1 cellular context compared by ENCODE assay signal in the genomic region with DNA sequence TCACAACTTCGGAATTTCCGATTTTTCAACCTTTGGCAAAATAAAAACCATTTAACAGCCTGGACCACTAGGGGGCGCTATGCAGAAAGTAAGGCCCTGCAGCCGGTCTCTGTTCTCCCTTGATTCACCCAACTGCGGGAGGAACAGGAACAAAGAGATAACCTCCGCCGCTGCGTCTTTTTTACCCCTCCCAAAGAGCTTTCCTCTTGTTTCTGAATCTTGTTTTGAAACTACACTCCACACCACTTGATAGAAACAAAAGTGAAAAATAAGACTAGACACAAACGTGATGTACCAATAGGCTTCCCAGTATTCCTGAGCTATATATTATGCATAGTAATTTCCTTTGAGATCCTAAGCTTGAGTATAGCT.
TF ChIP-seq lines count a peak whose summit lies in the region.

No MANE protein-coding gene starts in this region.

TF ChIP-seq in HepG2, 621 proteins besides CTCF, POLR2A, EP300 and RAD21 (continued from another document and continues in another):
- TF ChIP-seq, protein P1, sequence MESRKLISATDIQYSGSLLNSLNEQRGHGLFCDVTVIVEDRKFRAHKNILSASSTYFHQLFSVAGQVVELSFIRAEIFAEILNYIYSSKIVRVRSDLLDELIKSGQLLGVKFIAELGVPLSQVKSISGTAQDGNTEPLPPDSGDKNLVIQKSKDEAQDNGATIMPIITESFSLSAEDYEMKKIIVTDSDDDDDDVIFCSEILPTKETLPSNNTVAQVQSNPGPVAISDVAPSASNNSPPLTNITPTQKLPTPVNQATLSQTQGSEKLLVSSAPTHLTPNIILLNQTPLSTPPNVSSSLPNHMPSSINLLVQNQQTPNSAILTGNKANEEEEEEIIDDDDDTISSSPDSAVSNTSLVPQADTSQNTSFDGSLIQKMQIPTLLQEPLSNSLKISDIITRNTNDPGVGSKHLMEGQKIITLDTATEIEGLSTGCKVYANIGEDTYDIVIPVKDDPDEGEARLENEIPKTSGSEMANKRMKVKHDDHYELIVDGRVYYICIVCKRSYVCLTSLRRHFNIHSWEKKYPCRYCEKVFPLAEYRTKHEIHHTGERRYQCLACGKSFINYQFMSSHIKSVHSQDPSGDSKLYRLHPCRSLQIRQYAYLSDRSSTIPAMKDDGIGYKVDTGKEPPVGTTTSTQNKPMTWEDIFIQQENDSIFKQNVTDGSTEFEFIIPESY (CRISPR knock-in tag; IDR thresholded peaks at IDR 0.05): no peak
- TF ChIP-seq, protein P2, sequence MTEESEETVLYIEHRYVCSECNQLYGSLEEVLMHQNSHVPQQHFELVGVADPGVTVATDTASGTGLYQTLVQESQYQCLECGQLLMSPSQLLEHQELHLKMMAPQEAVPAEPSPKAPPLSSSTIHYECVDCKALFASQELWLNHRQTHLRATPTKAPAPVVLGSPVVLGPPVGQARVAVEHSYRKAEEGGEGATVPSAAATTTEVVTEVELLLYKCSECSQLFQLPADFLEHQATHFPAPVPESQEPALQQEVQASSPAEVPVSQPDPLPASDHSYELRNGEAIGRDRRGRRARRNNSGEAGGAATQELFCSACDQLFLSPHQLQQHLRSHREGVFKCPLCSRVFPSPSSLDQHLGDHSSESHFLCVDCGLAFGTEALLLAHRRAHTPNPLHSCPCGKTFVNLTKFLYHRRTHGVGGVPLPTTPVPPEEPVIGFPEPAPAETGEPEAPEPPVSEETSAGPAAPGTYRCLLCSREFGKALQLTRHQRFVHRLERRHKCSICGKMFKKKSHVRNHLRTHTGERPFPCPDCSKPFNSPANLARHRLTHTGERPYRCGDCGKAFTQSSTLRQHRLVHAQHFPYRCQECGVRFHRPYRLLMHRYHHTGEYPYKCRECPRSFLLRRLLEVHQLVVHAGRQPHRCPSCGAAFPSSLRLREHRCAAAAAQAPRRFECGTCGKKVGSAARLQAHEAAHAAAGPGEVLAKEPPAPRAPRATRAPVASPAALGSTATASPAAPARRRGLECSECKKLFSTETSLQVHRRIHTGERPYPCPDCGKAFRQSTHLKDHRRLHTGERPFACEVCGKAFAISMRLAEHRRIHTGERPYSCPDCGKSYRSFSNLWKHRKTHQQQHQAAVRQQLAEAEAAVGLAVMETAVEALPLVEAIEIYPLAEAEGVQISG (CRISPR knock-in tag; IDR thresholded peaks at IDR 0.05): peak; percentile 65
- TF ChIP-seq, protein P3, sequence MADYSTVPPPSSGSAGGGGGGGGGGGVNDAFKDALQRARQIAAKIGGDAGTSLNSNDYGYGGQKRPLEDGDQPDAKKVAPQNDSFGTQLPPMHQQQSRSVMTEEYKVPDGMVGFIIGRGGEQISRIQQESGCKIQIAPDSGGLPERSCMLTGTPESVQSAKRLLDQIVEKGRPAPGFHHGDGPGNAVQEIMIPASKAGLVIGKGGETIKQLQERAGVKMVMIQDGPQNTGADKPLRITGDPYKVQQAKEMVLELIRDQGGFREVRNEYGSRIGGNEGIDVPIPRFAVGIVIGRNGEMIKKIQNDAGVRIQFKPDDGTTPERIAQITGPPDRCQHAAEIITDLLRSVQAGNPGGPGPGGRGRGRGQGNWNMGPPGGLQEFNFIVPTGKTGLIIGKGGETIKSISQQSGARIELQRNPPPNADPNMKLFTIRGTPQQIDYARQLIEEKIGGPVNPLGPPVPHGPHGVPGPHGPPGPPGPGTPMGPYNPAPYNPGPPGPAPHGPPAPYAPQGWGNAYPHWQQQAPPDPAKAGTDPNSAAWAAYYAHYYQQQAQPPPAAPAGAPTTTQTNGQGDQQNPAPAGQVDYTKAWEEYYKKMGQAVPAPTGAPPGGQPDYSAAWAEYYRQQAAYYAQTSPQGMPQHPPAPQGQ (CRISPR knock-in tag; IDR thresholded peaks at IDR 0.05; ENCODE audit: borderline replicate concordance): no peak
- TF ChIP-seq, protein P4, sequence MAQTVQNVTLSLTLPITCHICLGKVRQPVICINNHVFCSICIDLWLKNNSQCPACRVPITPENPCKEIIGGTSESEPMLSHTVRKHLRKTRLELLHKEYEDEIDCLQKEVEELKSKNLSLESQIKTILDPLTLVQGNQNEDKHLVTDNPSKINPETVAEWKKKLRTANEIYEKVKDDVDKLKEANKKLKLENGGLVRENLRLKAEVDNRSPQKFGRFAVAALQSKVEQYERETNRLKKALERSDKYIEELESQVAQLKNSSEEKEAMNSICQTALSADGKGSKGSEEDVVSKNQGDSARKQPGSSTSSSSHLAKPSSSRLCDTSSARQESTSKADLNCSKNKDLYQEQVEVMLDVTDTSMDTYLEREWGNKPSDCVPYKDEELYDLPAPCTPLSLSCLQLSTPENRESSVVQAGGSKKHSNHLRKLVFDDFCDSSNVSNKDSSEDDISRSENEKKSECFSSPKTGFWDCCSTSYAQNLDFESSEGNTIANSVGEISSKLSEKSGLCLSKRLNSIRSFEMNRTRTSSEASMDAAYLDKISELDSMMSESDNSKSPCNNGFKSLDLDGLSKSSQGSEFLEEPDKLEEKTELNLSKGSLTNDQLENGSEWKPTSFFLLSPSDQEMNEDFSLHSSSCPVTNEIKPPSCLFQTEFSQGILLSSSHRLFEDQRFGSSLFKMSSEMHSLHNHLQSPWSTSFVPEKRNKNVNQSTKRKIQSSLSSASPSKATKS (CRISPR knock-in tag; IDR thresholded peaks at IDR 0.05): no peak
- TF ChIP-seq ZSCAN9 (CRISPR knock-in tag; IDR thresholded peaks at IDR 0.05; ENCODE audit: borderline replicate concordance) (no peak), ZNF772 (CRISPR knock-in tag; IDR thresholded peaks at IDR 0.05) (no peak), FOXK1 (CRISPR knock-in tag; IDR thresholded peaks at IDR 0.05; ENCODE audit: borderline replicate concordance, low read depth) (no peak), GATAD2A (CRISPR knock-in tag; IDR thresholded peaks at IDR 0.05) (peak; percentile 49), ZNF775 (CRISPR knock-in tag; IDR thresholded peaks at IDR 0.05; ENCODE audit: borderline replicate concordance) (peak; percentile 90; the same call in 1 of the 2 replicates), KLF16 (CRISPR knock-in tag; IDR thresholded peaks at IDR 0.05) (peak in 1 of 2 experiments; percentile 35; a peak in 1 of 4 replicates), ZNF878 (CRISPR knock-in tag; IDR thresholded peaks at IDR 0.05) (no peak), ZSCAN22 (CRISPR knock-in tag; IDR thresholded peaks at IDR 0.05) (no peak), FOXJ3 (CRISPR knock-in tag; IDR thresholded peaks at IDR 0.05; ENCODE audit: borderline replicate concordance) (no peak), SOX6 (IDR thresholded peaks at IDR 0.05) (no peak), SOX6 (CRISPR knock-in tag; IDR thresholded peaks at IDR 0.05) (0 out of 2 replicates have a peak, but pooled peaks have one; percentile 18), JDP2 (CRISPR knock-in tag; IDR thresholded peaks at IDR 0.05; ENCODE audit: borderline replicate concordance) (no peak)
- TF ChIP-seq, protein P5, sequence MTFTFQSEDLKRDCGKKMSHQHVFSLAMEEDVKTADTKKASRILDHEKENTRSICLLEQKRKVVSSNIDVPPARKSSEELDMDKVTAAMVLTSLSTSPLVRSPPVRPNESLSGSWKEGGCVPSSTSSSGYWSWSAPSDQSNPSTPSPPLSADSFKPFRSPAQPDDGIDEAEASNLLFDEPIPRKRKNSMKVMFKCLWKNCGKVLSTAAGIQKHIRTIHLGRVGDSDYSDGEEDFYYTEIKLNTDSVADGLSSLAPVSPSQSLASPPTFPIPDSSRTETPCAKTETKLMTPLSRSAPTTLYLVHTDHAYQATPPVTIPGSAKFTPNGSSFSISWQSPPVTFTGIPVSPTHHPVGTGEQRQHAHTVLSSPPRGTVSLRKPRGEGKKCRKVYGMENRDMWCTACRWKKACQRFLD (CRISPR knock-in tag; IDR thresholded peaks at IDR 0.05; ENCODE audit: borderline replicate concordance): no peak
- TF ChIP-seq, protein P6, sequence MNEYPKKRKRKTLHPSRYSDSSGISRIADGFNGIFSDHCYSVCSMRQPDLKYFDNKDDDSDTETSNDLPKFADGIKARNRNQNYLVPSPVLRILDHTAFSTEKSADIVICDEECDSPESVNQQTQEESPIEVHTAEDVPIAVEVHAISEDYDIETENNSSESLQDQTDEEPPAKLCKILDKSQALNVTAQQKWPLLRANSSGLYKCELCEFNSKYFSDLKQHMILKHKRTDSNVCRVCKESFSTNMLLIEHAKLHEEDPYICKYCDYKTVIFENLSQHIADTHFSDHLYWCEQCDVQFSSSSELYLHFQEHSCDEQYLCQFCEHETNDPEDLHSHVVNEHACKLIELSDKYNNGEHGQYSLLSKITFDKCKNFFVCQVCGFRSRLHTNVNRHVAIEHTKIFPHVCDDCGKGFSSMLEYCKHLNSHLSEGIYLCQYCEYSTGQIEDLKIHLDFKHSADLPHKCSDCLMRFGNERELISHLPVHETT (CRISPR knock-in tag; conservative IDR thresholded peaks at IDR 0.05): no peak
- TF ChIP-seq, protein P7, sequence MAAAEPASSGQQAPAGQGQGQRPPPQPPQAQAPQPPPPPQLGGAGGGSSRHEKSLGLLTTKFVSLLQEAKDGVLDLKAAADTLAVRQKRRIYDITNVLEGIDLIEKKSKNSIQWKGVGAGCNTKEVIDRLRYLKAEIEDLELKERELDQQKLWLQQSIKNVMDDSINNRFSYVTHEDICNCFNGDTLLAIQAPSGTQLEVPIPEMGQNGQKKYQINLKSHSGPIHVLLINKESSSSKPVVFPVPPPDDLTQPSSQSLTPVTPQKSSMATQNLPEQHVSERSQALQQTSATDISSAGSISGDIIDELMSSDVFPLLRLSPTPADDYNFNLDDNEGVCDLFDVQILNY (CRISPR knock-in tag; conservative IDR thresholded peaks at IDR 0.05): no peak
- TF ChIP-seq, protein P8, sequence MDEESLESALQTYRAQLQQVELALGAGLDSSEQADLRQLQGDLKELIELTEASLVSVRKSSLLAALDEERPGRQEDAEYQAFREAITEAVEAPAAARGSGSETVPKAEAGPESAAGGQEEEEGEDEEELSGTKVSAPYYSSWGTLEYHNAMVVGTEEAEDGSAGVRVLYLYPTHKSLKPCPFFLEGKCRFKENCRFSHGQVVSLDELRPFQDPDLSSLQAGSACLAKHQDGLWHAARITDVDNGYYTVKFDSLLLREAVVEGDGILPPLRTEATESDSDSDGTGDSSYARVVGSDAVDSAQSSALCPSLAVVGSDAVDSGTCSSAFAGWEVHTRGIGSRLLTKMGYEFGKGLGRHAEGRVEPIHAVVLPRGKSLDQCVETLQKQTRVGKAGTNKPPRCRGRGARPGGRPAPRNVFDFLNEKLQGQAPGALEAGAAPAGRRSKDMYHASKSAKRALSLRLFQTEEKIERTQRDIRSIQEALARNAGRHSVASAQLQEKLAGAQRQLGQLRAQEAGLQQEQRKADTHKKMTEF (CRISPR knock-in tag; IDR thresholded peaks at IDR 0.05): no peak
- TF ChIP-seq, protein P9, sequence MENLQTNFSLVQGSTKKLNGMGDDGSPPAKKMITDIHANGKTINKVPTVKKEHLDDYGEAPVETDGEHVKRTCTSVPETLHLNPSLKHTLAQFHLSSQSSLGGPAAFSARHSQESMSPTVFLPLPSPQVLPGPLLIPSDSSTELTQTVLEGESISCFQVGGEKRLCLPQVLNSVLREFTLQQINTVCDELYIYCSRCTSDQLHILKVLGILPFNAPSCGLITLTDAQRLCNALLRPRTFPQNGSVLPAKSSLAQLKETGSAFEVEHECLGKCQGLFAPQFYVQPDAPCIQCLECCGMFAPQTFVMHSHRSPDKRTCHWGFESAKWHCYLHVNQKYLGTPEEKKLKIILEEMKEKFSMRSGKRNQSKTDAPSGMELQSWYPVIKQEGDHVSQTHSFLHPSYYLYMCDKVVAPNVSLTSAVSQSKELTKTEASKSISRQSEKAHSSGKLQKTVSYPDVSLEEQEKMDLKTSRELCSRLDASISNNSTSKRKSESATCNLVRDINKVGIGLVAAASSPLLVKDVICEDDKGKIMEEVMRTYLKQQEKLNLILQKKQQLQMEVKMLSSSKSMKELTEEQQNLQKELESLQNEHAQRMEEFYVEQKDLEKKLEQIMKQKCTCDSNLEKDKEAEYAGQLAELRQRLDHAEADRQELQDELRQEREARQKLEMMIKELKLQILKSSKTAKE (CRISPR knock-in tag; IDR thresholded peaks at IDR 0.05; ENCODE audit: borderline replicate concordance): no peak
- TF ChIP-seq, protein P10, sequence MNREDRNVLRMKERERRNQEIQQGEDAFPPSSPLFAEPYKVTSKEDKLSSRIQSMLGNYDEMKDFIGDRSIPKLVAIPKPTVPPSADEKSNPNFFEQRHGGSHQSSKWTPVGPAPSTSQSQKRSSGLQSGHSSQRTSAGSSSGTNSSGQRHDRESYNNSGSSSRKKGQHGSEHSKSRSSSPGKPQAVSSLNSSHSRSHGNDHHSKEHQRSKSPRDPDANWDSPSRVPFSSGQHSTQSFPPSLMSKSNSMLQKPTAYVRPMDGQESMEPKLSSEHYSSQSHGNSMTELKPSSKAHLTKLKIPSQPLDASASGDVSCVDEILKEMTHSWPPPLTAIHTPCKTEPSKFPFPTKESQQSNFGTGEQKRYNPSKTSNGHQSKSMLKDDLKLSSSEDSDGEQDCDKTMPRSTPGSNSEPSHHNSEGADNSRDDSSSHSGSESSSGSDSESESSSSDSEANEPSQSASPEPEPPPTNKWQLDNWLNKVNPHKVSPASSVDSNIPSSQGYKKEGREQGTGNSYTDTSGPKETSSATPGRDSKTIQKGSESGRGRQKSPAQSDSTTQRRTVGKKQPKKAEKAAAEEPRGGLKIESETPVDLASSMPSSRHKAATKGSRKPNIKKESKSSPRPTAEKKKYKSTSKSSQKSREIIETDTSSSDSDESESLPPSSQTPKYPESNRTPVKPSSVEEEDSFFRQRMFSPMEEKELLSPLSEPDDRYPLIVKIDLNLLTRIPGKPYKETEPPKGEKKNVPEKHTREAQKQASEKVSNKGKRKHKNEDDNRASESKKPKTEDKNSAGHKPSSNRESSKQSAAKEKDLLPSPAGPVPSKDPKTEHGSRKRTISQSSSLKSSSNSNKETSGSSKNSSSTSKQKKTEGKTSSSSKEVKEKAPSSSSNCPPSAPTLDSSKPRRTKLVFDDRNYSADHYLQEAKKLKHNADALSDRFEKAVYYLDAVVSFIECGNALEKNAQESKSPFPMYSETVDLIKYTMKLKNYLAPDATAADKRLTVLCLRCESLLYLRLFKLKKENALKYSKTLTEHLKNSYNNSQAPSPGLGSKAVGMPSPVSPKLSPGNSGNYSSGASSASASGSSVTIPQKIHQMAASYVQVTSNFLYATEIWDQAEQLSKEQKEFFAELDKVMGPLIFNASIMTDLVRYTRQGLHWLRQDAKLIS (CRISPR knock-in tag; IDR thresholded peaks at IDR 0.05): no peak
- TF ChIP-seq, protein P11, sequence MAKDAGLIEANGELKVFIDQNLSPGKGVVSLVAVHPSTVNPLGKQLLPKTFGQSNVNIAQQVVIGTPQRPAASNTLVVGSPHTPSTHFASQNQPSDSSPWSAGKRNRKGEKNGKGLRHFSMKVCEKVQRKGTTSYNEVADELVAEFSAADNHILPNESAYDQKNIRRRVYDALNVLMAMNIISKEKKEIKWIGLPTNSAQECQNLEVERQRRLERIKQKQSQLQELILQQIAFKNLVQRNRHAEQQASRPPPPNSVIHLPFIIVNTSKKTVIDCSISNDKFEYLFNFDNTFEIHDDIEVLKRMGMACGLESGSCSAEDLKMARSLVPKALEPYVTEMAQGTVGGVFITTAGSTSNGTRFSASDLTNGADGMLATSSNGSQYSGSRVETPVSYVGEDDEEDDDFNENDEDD (CRISPR knock-in tag; IDR thresholded peaks at IDR 0.05; ENCODE audit: borderline replicate concordance): no peak
